ENCODE assay signal across 9 cellular contexts in the genomic region with DNA sequence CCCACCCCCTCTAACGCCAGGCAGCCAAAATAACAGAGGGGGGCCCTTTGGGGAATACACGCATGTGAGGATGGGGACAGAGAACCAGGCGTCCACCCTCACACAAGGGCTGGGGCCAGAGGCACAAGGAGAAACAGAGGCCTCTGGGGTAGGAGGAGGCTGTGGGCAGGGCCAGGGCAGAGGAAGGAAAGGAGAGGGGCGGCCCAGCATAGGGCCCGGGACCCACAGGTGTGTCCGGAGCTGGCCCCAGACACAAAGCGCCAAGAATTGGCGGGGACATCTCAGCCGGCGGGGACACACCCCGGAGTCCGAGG. TPM values are rescaled to one million over a fixed set of nuclear protein-coding genes. Genes with fewer than 3 reads are reported as not detected.
DNase-seq lines count a peak whose midpoint lies in the region; ATAC-seq and TF ChIP-seq lines count a peak whose summit lies in the region.
"Had no signal": no experiment of that assay in that cellular context is flagged by ENCODE, and none has a peak within 500 bp of the region (broad histone marks: within the 10 kb centered on the region; RNA-seq: fewer than 3 reads in every experiment).

No MANE protein-coding gene starts in this region.

- H3K9me3 ChIP-seq in BLaER1 (no peaks in the 10 kb centered on the region), WERI-Rb-1 (ENCODE audit: severe bottlenecking) (no peaks in the 10 kb centered on the region)

- H3K27me3 ChIP-seq in BLaER1 (peaks cover 63% of the 10 kb centered on the region), WERI-Rb-1 (ENCODE audit: insufficient read depth, low read depth, severe bottlenecking) (no peaks in the 10 kb centered on the region)

- H4K20me1 ChIP-seq in BLaER1 = peaks cover 58% of the 10 kb centered on the region

- H3K36me3 ChIP-seq in BLaER1 = no peaks in the 10 kb centered on the region
- no peaks in the 10 kb centered on the region for H3K36me3 ChIP-seq in WERI-Rb-1

- H3K4me1 Mint-ChIP-seq in osteocyte (ENCODE audit: unreplicated experiment) = peaks cover 42% of the 10 kb centered on the region

- ATAC-seq in left ventricle myocardium superior (peak; percentile 12), GM19324 (IDR thresholded peaks at IDR 0.05; ENCODE audit: low FRiP score, unreplicated experiment) (no peak), GM21390 (IDR thresholded peaks at IDR 0.05; ENCODE audit: unreplicated experiment) (no peak)

- H3K4me1 ChIP-seq in BLaER1 = peaks cover 29% of the 10 kb centered on the region

- no peak overlapping the region for H3K9ac ChIP-seq in BLaER1

- H3K27ac ChIP-seq in BLaER1 (no peak overlapping the region), WERI-Rb-1 (no peak overlapping the region; the same call in 1 of the 2 replicates)

- intact Hi-C loops in left ventricle myocardium superior (cut with micrococcal nuclease) = loop anchor here (5.0 kb wide), 1 partner anchor 68 kb away; the partner anchor contains the start of gene NOL9

- DNase-seq in WERI-Rb-1 (no peak), left ventricle myocardium superior (no peak), osteocyte (ENCODE audit: extremely low spot score, unreplicated experiment) (no peak), RPMI8226 (no peak)
- DNase-seq in stimulated activated CD4-positive, alpha-beta T cell treated with anti-CD3 and anti-CD28 coated beads, Interleukin-4, amount 100 ng/mL, for 24 hours = no peak
- DNase-seq: caudate nucleus had no signal

- H3K4me2 ChIP-seq in BLaER1 = peak overlapping the region; percentile 70

- H3K36me3 Mint-ChIP-seq in osteocyte (ENCODE audit: unreplicated experiment) = no peaks in the 10 kb centered on the region

- H3K27me3 Mint-ChIP-seq in osteocyte (ENCODE audit: unreplicated experiment) = no peaks in the 10 kb centered on the region

- H3K4me3 Mint-ChIP-seq in osteocyte (ENCODE audit: unreplicated experiment) = peak overlapping the region; percentile 66

- H3K27ac Mint-ChIP-seq in osteocyte (ENCODE audit: unreplicated experiment) = peak overlapping the region; percentile 18

- TF ChIP-seq CTCF in WERI-Rb-1 (IDR thresholded peaks at IDR 0.05; ENCODE audit: low read depth, low read length) (no peak), osteocyte (IDR thresholded peaks at IDR 0.05) (no peak)

- H3K9me3 Mint-ChIP-seq in osteocyte (ENCODE audit: unreplicated experiment) = no peaks in the 10 kb centered on the region

- H3K4me3 ChIP-seq in BLaER1 (peak overlapping the region; percentile 54), WERI-Rb-1 (ENCODE audit: low read depth, low read length) (peak overlapping the region; percentile 71)

RNA-seq across cellular contexts. Expression of gene PLEKHG5, which starts 6.7 kb away (rescaled TPM):
- total RNA-seq in left ventricle myocardium superior (16.9 TPM), osteocyte (33.0 and 34.9 TPM in 2 replicates)

RNA-seq across cellular contexts. Expression of gene TNFRSF25, which starts 18.8 kb away (rescaled TPM):
- total RNA-seq in left ventricle myocardium superior = 10.8 TPM
- 26.4 and 27.9 TPM in 2 replicates for total RNA-seq in osteocyte
